Comparison of ENCODE assay signal across 8 cellular contexts in the genomic region with DNA sequence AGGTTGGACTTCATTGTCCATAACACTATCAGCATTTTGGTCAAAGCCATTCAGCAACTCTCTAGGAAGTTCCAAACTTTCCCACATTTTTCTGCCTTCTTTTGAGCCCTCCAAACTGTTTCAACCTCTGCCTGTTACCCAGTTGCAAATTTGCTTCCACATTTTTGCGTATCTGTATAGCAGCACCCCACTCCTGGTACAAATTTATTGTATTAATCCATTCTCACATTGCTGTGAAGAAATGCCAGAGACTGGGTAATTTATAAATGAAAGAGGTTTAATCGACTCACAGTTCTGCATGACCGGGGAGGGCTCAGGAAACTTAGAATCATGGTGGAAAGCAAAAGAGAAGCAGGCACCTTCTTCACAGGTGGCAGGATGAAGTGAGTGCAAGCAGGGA.
"Had no signal": no experiment of that assay in that cellular context is flagged by ENCODE, and none has a peak within 500 bp of the region (broad histone marks: within the 10 kb centered on the region; RNA-seq: fewer than 3 reads in every experiment).

No MANE protein-coding gene starts in this region.

- FAIRE-seq: G401.6, GM12878, GM12891, GM12892, GM18507, GM19239 had no signal

- ATAC-seq: GM12878 had no signal

- H3K4me3 ChIP-seq: GM12878 had no signal

- DNase-seq: GDM1, GF-D8 had no signal
